ENCODE assay signal across 8 cellular contexts in genomic region chr7:112411186-112411795, GRCh38. TPM values are rescaled to one million over a fixed set of nuclear protein-coding genes. Genes with fewer than 3 reads are reported as not detected.
DNase-seq lines count a peak whose midpoint lies in the region; ATAC-seq, FAIRE-seq and TF ChIP-seq lines count a peak whose summit lies in the region.

No MANE protein-coding gene starts in this region.

- H4K20me1 ChIP-seq in endothelial cell of umbilical vein (replicated peaks; ENCODE audit: control insufficient read depth, extremely low read depth, insufficient read depth, low read length) (no peaks in the 10 kb centered on the region), neural progenitor cell (ENCODE audit: low read depth) (no peaks in the 10 kb centered on the region)

- H3K36me3 ChIP-seq in endothelial cell of umbilical vein (ENCODE audit: control insufficient read depth in 2 of 2, extremely low read depth in 1 of 2, insufficient read depth in 2 of 2, low read length in 2 of 2) = no peaks in the 10 kb centered on the region
- no peaks in the 10 kb centered on the region for H3K36me3 ChIP-seq in neural progenitor cell

- H3K9me3 Mint-ChIP-seq in neural progenitor cell (no peaks in the 10 kb centered on the region), immature natural killer cell (no peaks in the 10 kb centered on the region)
- no peaks in the 10 kb centered on the region for H3K9me3 Mint-ChIP-seq in activated T-helper 17 cell treated with anti-CD3 and anti-CD28 coated beads, Interleukin-2, amount 50 U/mL, for 72 hours

- no peak for TF ChIP-seq POLR2A in endothelial cell of umbilical vein (IDR thresholded peaks at IDR 0.05; ENCODE audit: low read depth, low read length)

- no peak for ATAC-seq in activated T-helper 17 cell treated with anti-CD3 and anti-CD28 coated beads, Interleukin-2, amount 50 U/mL, for 72 hours (replicated peaks)
- ATAC-seq in HG02571 (IDR thresholded peaks at IDR 0.05; ENCODE audit: unreplicated experiment) = no peak

- H3K9me1 ChIP-seq in endothelial cell of umbilical vein (replicated peaks; ENCODE audit: control insufficient read depth, extremely low read depth, insufficient read depth, low read length) = no peaks in the 10 kb centered on the region

- H3K4me2 ChIP-seq in endothelial cell of umbilical vein (ENCODE audit: insufficient read depth, low read length) (no peak overlapping the region), neural progenitor cell (no peak overlapping the region)

- H3K4me1 Mint-ChIP-seq in neural progenitor cell = peaks cover 3% of the 10 kb centered on the region
- no peaks in the 10 kb centered on the region for H3K4me1 Mint-ChIP-seq in activated T-helper 17 cell treated with anti-CD3 and anti-CD28 coated beads, Interleukin-2, amount 50 U/mL, for 72 hours
- H3K4me1 Mint-ChIP-seq in immature natural killer cell = no peaks in the 10 kb centered on the region

- peak; percentile 76 for FAIRE-seq in endothelial cell of umbilical vein (lab: Jason Lieb, UNC)

- H3F3A ChIP-seq in neural progenitor cell (ENCODE audit: low read depth) = no peaks in the 10 kb centered on the region

- intact Hi-C loops in endothelial cell of umbilical vein (cut with micrococcal nuclease) = loop anchor here (1.0 to 10.0 kb wide), 6 partner anchors 205 to 648 kb away; partner anchors contain the start of genes DOCK4 and ZNF277

- no TSS peak for BruUV-seq in endothelial cell of umbilical vein (replicated peaks; lab: Mats Ljungman, UMichigan)

- H2AFZ ChIP-seq in endothelial cell of umbilical vein (ENCODE audit: low read depth, low read length) (no peak overlapping the region), neural progenitor cell (replicated peaks) (no peak overlapping the region)

- DNase-seq in GM10266 (ENCODE audit: extremely low spot score) (no peak), NCI-H460 (ENCODE audit: extremely low read depth, low read depth) (peak; percentile 36), endothelial cell of umbilical vein (ENCODE audit: low read depth, low spot score) (peak; percentile 66), neural progenitor cell (ENCODE audit: low spot score) (no peak), SHP77 treated with DMSO at 0.1 percent for 48 hours (lab: John Stamatoyannopoulos, UW) (no peak), immature natural killer cell (no peak)

- no peak overlapping the region for H3K9ac ChIP-seq in endothelial cell of umbilical vein (replicated peaks; ENCODE audit: extremely low read depth, insufficient read depth, low read length)
- no peak overlapping the region for H3K9ac ChIP-seq in neural progenitor cell

- POLR2A ChIA-PET in endothelial cell of umbilical vein (lab: Charles Lee) = no interaction called here

- H3K36me3 Mint-ChIP-seq in neural progenitor cell = no peaks in the 10 kb centered on the region
- no peaks in the 10 kb centered on the region for H3K36me3 Mint-ChIP-seq in activated T-helper 17 cell treated with anti-CD3 and anti-CD28 coated beads, Interleukin-2, amount 50 U/mL, for 72 hours (ENCODE audit: low read depth)
- no peaks in the 10 kb centered on the region for H3K36me3 Mint-ChIP-seq in immature natural killer cell

- H3K4me3 ChIP-seq in endothelial cell of umbilical vein (replicated peaks in 1 of 3; ENCODE audit: insufficient read depth in 1 of 3, low read depth in 1 of 3, low read length in 3 of 3) = no peak overlapping the region
- H3K4me3 ChIP-seq in neural progenitor cell = no peak overlapping the region

- H3K4me3 Mint-ChIP-seq in neural progenitor cell (no peak overlapping the region), immature natural killer cell (no peak overlapping the region)
- H3K4me3 Mint-ChIP-seq in activated T-helper 17 cell treated with anti-CD3 and anti-CD28 coated beads, Interleukin-2, amount 50 U/mL, for 72 hours = no peak overlapping the region

- H3K4me1 ChIP-seq in endothelial cell of umbilical vein (ENCODE audit: control insufficient read depth, extremely low read depth, insufficient read depth, low read length) (no peaks in the 10 kb centered on the region), neural progenitor cell (no peaks in the 10 kb centered on the region)

- no peaks in the 10 kb centered on the region for H3K27me3 ChIP-seq in endothelial cell of umbilical vein (ENCODE audit: control insufficient read depth in 2 of 2, insufficient read depth in 2 of 2, low read length in 2 of 2)
- H3K27me3 ChIP-seq in neural progenitor cell = no peaks in the 10 kb centered on the region

- H3K79me2 ChIP-seq in endothelial cell of umbilical vein (ENCODE audit: control insufficient read depth, insufficient read depth, low read length) (no peaks in the 10 kb centered on the region), neural progenitor cell (ENCODE audit: low read depth) (no peaks in the 10 kb centered on the region)

- dilution Hi-C loops in endothelial cell of umbilical vein (cut with MboI; ENCODE audit: extremely low pct_ligation_motif_present, low sequenced_read_pairs) = loop anchor here (25.0 kb wide), 1 partner anchor 649 kb away; no protein-coding TSS in a partner anchor

- TF ChIP-seq CTCF in GM10266 (IDR thresholded peaks at IDR 0.05; ENCODE audit: control insufficient read depth, insufficient read depth, low read depth, missing control alignments) (peak; percentile 24), endothelial cell of umbilical vein (IDR thresholded peaks at IDR 0.05; ENCODE audit: extremely low read depth in 1 of 2, insufficient read depth in 1 of 2, low read depth in 1 of 2, low read length in 2 of 2) (peak; percentile 62 to 68), neural progenitor cell (IDR thresholded peaks at IDR 0.05) (peak; percentile 59)

- no peak overlapping the region for H3K27ac ChIP-seq in endothelial cell of umbilical vein (ENCODE audit: insufficient read depth, low read depth, low read length)
- no peak overlapping the region for H3K27ac ChIP-seq in neural progenitor cell

- H3K27ac Mint-ChIP-seq in neural progenitor cell (no peak overlapping the region), immature natural killer cell (no peak overlapping the region)
- H3K27ac Mint-ChIP-seq in activated T-helper 17 cell treated with anti-CD3 and anti-CD28 coated beads, Interleukin-2, amount 50 U/mL, for 72 hours = no peak overlapping the region

- CTCF ChIA-PET in endothelial cell of umbilical vein (lab: Charles Lee) = interaction anchor here (1.8 kb wide), 1 partner anchor 480 kb away, joined by 5 read pairs; no protein-coding TSS in a partner anchor

- H3K27me3 Mint-ChIP-seq in neural progenitor cell (ENCODE audit: insufficient read depth, low read depth) = no peaks in the 10 kb centered on the region
- H3K27me3 Mint-ChIP-seq in activated T-helper 17 cell treated with anti-CD3 and anti-CD28 coated beads, Interleukin-2, amount 50 U/mL, for 72 hours = no peaks in the 10 kb centered on the region
- peaks cover 0 to 9% (median 4%) of the 10 kb centered on the region in 3 donors for H3K27me3 Mint-ChIP-seq in immature natural killer cell (ENCODE audit: low read depth in 3 of 3)

- no peaks in the 10 kb centered on the region for H3K9me3 ChIP-seq in endothelial cell of umbilical vein (replicated peaks; ENCODE audit: control insufficient read depth, insufficient read depth, low read length)
- H3K9me3 ChIP-seq in neural progenitor cell (ENCODE audit: low read depth) = no peaks in the 10 kb centered on the region

TF ChIP-seq in endothelial cell of umbilical vein, 7 proteins besides CTCF, POLR2A, EP300 and RAD21:
- TF ChIP-seq FOS (IDR thresholded peaks at IDR 0.05; ENCODE audit: borderline replicate concordance, insufficient read depth, low read length) (no peak), POLR2AphosphoS5 (IDR thresholded peaks at IDR 0.05; ENCODE audit: insufficient read depth, low read depth, low read length) (no peak), EZH2 (IDR thresholded peaks at IDR 0.05; ENCODE audit: borderline replicate concordance, low read depth, low read length, severe bottlenecking) (no peak), JUN (IDR thresholded peaks at IDR 0.05; ENCODE audit: borderline replicate concordance, insufficient read depth, insufficient read length, low read depth) (no peak), MAX (IDR thresholded peaks at IDR 0.05; ENCODE audit: insufficient read depth, insufficient read length) (no peak), GATA2 (IDR thresholded peaks at IDR 0.05; ENCODE audit: insufficient read depth, insufficient read length, low read depth, low read length) (no peak), MYC (IDR thresholded peaks at IDR 0.05; ENCODE audit: low read depth, low read length) (no peak)

RNA-seq across cellular contexts. Expression of gene IFRD1, which starts 39.0 kb away (rescaled TPM):
- 265 and 277 TPM in 2 replicates for total RNA-seq in NCI-H460 (2014; rRNA removed; shearing (Covaris generic))
- polyA plus RNA-seq in NCI-H460 (2014; cell fraction: nucleus; rRNA removed) = 204 and 277 TPM in 2 replicates
- total RNA-seq in endothelial cell of umbilical vein = 42.2 and 43.3 TPM in 2 replicates
- polyA plus RNA-seq in endothelial cell of umbilical vein = 13.3 and 16.8 TPM in 2 replicates
- polyA plus RNA-seq in endothelial cell of umbilical vein (2011; cell fraction: cytosol; rRNA removed) = 20.5 and 20.9 TPM in 2 replicates
- 55.8 and 73.5 TPM in 2 replicates for polyA plus RNA-seq in endothelial cell of umbilical vein (2011; cell fraction: nucleus; rRNA removed)
- polyA plus RNA-seq in endothelial cell of umbilical vein (2012) = 16.8 and 26.5 TPM in 2 replicates
- polyA minus RNA-seq in endothelial cell of umbilical vein = 16.2 and 43.1 TPM in 2 replicates
- 35.6 TPM for polyA minus RNA-seq in endothelial cell of umbilical vein (2011; cell fraction: cytosol; rRNA and poly(A)+ RNA removed)
- 96.7 and 124 TPM in 2 replicates for polyA minus RNA-seq in endothelial cell of umbilical vein (2011; cell fraction: nucleus; rRNA and poly(A)+ RNA removed)
- total RNA-seq in neural progenitor cell (ENCODE audit: low replicate concordance) = 82.2 and 110 TPM in 2 replicates
- 10 to 100 TPM; 38.6 to 57.2 TPM for total RNA-seq in activated T-helper 17 cell treated with anti-CD3 and anti-CD28 coated beads, Interleukin-2, amount 50 U/mL, for 72 hours
- polyA plus RNA-seq in immature natural killer cell = 10 to 100 TPM; 18.8 to 43.7 (median 21.8) TPM

Comparison
In these comparisons a context has a peak if more than half of its experiments do, and no peak if none do; other contexts are left out.
1. DNase-seq: peak in NCI-H460 (single experiment) and endothelial cell of umbilical vein (single experiment); none in GM10266 (single experiment), neural progenitor cell (single experiment), SHP77 treated with DMSO at 0.1 percent for 48 hours (single experiment) and immature natural killer cell (0 of 3).
2. Peak in every context shown above with its lines, with median percentiles within 50 percentile points of each other: CTCF ChIP-seq.